Comparison of ENCODE assay signal across 8 cellular contexts in genomic region chr19:3700242-3701032, GRCh38. TPM values are rescaled to one million over a fixed set of nuclear protein-coding genes. Genes with fewer than 3 reads are reported as not detected.
DNase-seq lines count a peak whose midpoint lies in the region; ATAC-seq and TF ChIP-seq lines count a peak whose summit lies in the region.

Gene PIP5K1C, minus strand, starts transcription at chr19:3700468. Its CDS starts 78 bp downstream, at chr19:3700390.

- H3K9me3 Mint-ChIP-seq in HFFc6: no peaks in the 10 kb centered on the region

- peak; percentile 94 for ATAC-seq in left ventricle myocardium superior

- peak within 1 kb of the TSS; percentile 62 for H3K4me3 ChIP-seq in GM12864 (ENCODE audit: low read depth, low read length)
- H3K4me3 ChIP-seq in adrenal gland: peak within 1 kb of the TSS; percentile 41 to 91 (median 82)
- H3K4me3 ChIP-seq in vagina: peak within 1 kb of the TSS; percentile 91 to 96

- peaks cover 12% of the 10 kb centered on the region for H3K4me1 Mint-ChIP-seq in HFFc6 (ENCODE audit: low read depth)

- peaks cover 1% of the 10 kb centered on the region; the same call in 1 of the 2 replicates for H3K27me3 Mint-ChIP-seq in HFFc6 (ENCODE audit: insufficient read depth)

- no peak for DNase-seq in GM12864 (ENCODE audit: low read depth)
- DNase-seq in HFFc6: peak; percentile 70
- DNase-seq in NCI-H1048 (lab: John Stamatoyannopoulos, UW): peak; percentile 71
- peak; percentile 90 for DNase-seq in T follicular helper cell (ENCODE audit: low read depth)
- peak; percentile 85 to 94 (median 90) for DNase-seq in adrenal gland
- DNase-seq in left ventricle myocardium superior: peak; percentile 96
- peak; percentile 86 for DNase-seq in putamen (ENCODE audit: low spot score)
- DNase-seq in vagina (ENCODE audit: extremely low spot score in 2 of 2): no peak

- H3K36me3 Mint-ChIP-seq in HFFc6 (ENCODE audit: low read depth): no peaks in the 10 kb centered on the region

- peaks cover 0 to 8% of the 10 kb centered on the region in 2 donors for H3K4me1 ChIP-seq in adrenal gland (replicated peaks in 1 of 2)
- H3K4me1 ChIP-seq in vagina: peaks cover 36% of the 10 kb centered on the region

- WGBS in adrenal gland, 4 donors: 3 to 15% (median 5%) methylated on average over 13 to 82 of the region's 82 CpGs

- intact Hi-C loops in adrenal gland (cut with DNase I): loop anchor here (5.0 kb wide), 1 partner anchor 33 kb away; no protein-coding TSS in a partner anchor
- intact Hi-C loops in left ventricle myocardium superior (cut with micrococcal nuclease): no loop called here
- intact Hi-C loops in vagina (cut with DNase I): loop anchor here (10.0 kb wide), 1 partner anchor 156 kb away; no protein-coding TSS in a partner anchor

- H3K36me3 ChIP-seq in adrenal gland (replicated peaks in 1 of 2) (no peaks in the 10 kb centered on the region), vagina (peaks cover 0 to 4% of the 10 kb centered on the region in 2 donors)

- H3K9me3 ChIP-seq in adrenal gland (replicated peaks in 1 of 3): no peaks in the 10 kb centered on the region
- H3K9me3 ChIP-seq in vagina: no peaks in the 10 kb centered on the region

- peak within 1 kb of the TSS in 4 of 5 donors; percentile 43 to 83 (median 63) for H3K27ac ChIP-seq in adrenal gland
- H3K27ac ChIP-seq in vagina: peak within 1 kb of the TSS; percentile 95

- H3K27ac Mint-ChIP-seq in HFFc6: peak within 1 kb of the TSS; percentile 89

- H3K4me3 Mint-ChIP-seq in HFFc6: peak within 1 kb of the TSS; percentile 98

- TF ChIP-seq CTCF in GM12864 (IDR thresholded peaks at IDR 0.05; ENCODE audit: low read depth, low read length, missing control alignments): peak; percentile 72
- peak; percentile 81 for TF ChIP-seq CTCF in HFFc6 (IDR thresholded peaks at IDR 0.05)
- peak; percentile 45 to 88 (median 72) for TF ChIP-seq CTCF in adrenal gland (IDR thresholded peaks at IDR 0.05)
- TF ChIP-seq CTCF in vagina (IDR thresholded peaks at IDR 0.05): peak; percentile 68 to 75 (median 70)

- peaks cover 3% of the 10 kb centered on the region for H3K27me3 ChIP-seq in adrenal gland
- no peaks in the 10 kb centered on the region for H3K27me3 ChIP-seq in vagina

- peak; percentile 33 to 55 for TF ChIP-seq POLR2A in adrenal gland (IDR thresholded peaks at IDR 0.05)
- TF ChIP-seq POLR2A in vagina (IDR thresholded peaks at IDR 0.05): peak in 1 of 2 donors; percentile 76

RNA-seq across cellular contexts. Expression of gene PIP5K1C, which starts in this region (rescaled TPM):
- 10 to 100 TPM; 73.8 to 95.6 (median 78.7) TPM for total RNA-seq in HFFc6 (2021; fragmentation: NEBNext Ultra II Directional; extraction: Animal tissue kit (Norgen Biotek cat#: 25700))
- total RNA-seq in adrenal gland (10 to 100 TPM; 29.6 to 44.7 (median 31.9) TPM), left ventricle myocardium superior (34.7 TPM), vagina (24.1 TPM)
- polyA plus RNA-seq in adrenal gland: 10 to 100 TPM in 2 of 3 donors, 1 to 10 TPM in 1; 8.8 to 31.6 (median 18.6) TPM

Comparison
In these comparisons a context has a peak if more than half of its experiments do, and no peak if none do; other contexts are left out.
1. DNase-seq: peak in HFFc6 (single experiment), NCI-H1048 (single experiment), T follicular helper cell (single experiment), adrenal gland (7 of 7), left ventricle myocardium superior (single experiment) and putamen (single experiment); none in GM12864 (single experiment) and vagina (0 of 2).
2. Peak in every context shown above with its lines, with median percentiles within 50 percentile points of each other: H3K4me3 ChIP-seq and CTCF ChIP-seq.